Comparison of ENCODE assay signal across 9 cellular contexts in genomic region chr17:7557825-7558543, GRCh38. TPM values are rescaled to one million over a fixed set of nuclear protein-coding genes. Genes with fewer than 3 reads are reported as not detected.
A peak's percentile ranks its signal among the peaks of the same experiment; 100 is the strongest.
DNase-seq lines count a peak whose midpoint lies in the region; ATAC-seq and TF ChIP-seq lines count a peak whose summit lies in the region.
"Had no signal": no experiment of that assay in that cellular context is flagged by ENCODE, and none has a peak within 500 bp of the region (broad histone marks: within the 10 kb centered on the region; RNA-seq: fewer than 3 reads in every experiment).

No MANE protein-coding gene starts in this region.

- H3K79me2 ChIP-seq in OCI-LY1 (ENCODE audit: insufficient read depth, low read length): peaks cover 7% of the 10 kb centered on the region; the same call in 1 of the 2 replicates

- H3K4me1 Mint-ChIP-seq in chondrocyte (ENCODE audit: low read depth): peaks cover 32% of the 10 kb centered on the region
- H3K4me1 Mint-ChIP-seq in stimulated activated naive CD8-positive, alpha-beta T cell treated with anti-CD3 and anti-CD28 coated beads, Interleukin-15, Interleukin-2, amounts not matched to agents 100 ng/mL and 50 ng/mL, for 24 hours (ENCODE audit: low read depth): peaks cover 58% of the 10 kb centered on the region

- H3K27ac ChIP-seq in OCI-LY1 (ENCODE audit: low read depth, low read length, poor library complexity, severe bottlenecking): no peak overlapping the region

- H3K9ac ChIP-seq in OCI-LY1 (ENCODE audit: low read length): peak overlapping the region; percentile 19; the same call in 1 of the 2 replicates

- no peaks in the 10 kb centered on the region for H3K9me3 ChIP-seq in OCI-LY1 (ENCODE audit: low read length)

- DNase-seq in Ammon's horn (ENCODE audit: low spot score) (peak; percentile 88), chondrocyte (ENCODE audit: low spot score) (no peak), left colon (peak; percentile 91 to 97), middle frontal gyrus (ENCODE audit: extremely low spot score, low spot score) (no peak)
- no peak for DNase-seq in stimulated activated CD4-positive, alpha-beta T cell treated with anti-CD3 and anti-CD28 coated beads, Interleukin-12 subunit alpha, Interleukin-12 subunit beta, amount 100 ng/mL, for 4 hours

- no peaks in the 10 kb centered on the region for H3F3A ChIP-seq in OCI-LY1 (ENCODE audit: insufficient read depth, low read length)

- no peaks in the 10 kb centered on the region for H3K36me3 ChIP-seq in OCI-LY1 (ENCODE audit: insufficient read depth, low read length)

- peaks cover 8% of the 10 kb centered on the region; the same call in 1 of the 2 replicates for H3K27me3 ChIP-seq in OCI-LY1 (ENCODE audit: insufficient read depth, low read length)

- TF ChIP-seq CTCF in OCI-LY1 (IDR thresholded peaks at IDR 0.05; ENCODE audit: low read length) (no peak), chondrocyte (IDR thresholded peaks at IDR 0.05) (no peak)

- no peaks in the 10 kb centered on the region for H4K20me1 ChIP-seq in OCI-LY1 (ENCODE audit: insufficient read depth, low read length)

- peak; percentile 67 for ATAC-seq in left colon

- H3K4me1 ChIP-seq in OCI-LY1 (ENCODE audit: insufficient read depth, low read length, severe bottlenecking): peaks cover 28% of the 10 kb centered on the region

- H3K9me3 Mint-ChIP-seq in chondrocyte (ENCODE audit: low read depth): no peaks in the 10 kb centered on the region
- H3K9me3 Mint-ChIP-seq in stimulated activated naive CD8-positive, alpha-beta T cell treated with anti-CD3 and anti-CD28 coated beads, Interleukin-15, Interleukin-2, amounts not matched to agents 100 ng/mL and 50 ng/mL, for 24 hours: no peaks in the 10 kb centered on the region

- H2AFZ ChIP-seq in OCI-LY1 (ENCODE audit: low read length): no peak overlapping the region

- intact Hi-C loops in left colon (cut with DNase I, micrococcal nuclease): no loop called here

- peak overlapping the region; percentile 24; the same call in 1 of the 2 replicates for H3K4me2 ChIP-seq in OCI-LY1 (ENCODE audit: low read length)

- peaks cover 2% of the 10 kb centered on the region for H3K36me3 Mint-ChIP-seq in chondrocyte (ENCODE audit: low read depth)
- peaks cover 5% of the 10 kb centered on the region for H3K36me3 Mint-ChIP-seq in stimulated activated naive CD8-positive, alpha-beta T cell treated with anti-CD3 and anti-CD28 coated beads, Interleukin-15, Interleukin-2, amounts not matched to agents 100 ng/mL and 50 ng/mL, for 24 hours (ENCODE audit: low read depth)

- peak; percentile 79 for TF ChIP-seq POLR2A in GM18526 (IDR thresholded peaks at IDR 0.05; ENCODE audit: extremely low read depth, insufficient read length)

- H3K4me3 Mint-ChIP-seq in chondrocyte (ENCODE audit: unreplicated experiment): peak overlapping the region; percentile 35
- H3K4me3 Mint-ChIP-seq in stimulated activated naive CD8-positive, alpha-beta T cell treated with anti-CD3 and anti-CD28 coated beads, Interleukin-15, Interleukin-2, amounts not matched to agents 100 ng/mL and 50 ng/mL, for 24 hours: peak overlapping the region; percentile 78

- H3K27ac Mint-ChIP-seq in chondrocyte (ENCODE audit: unreplicated experiment): peak overlapping the region; percentile 92
- peak overlapping the region; percentile 85 for H3K27ac Mint-ChIP-seq in stimulated activated naive CD8-positive, alpha-beta T cell treated with anti-CD3 and anti-CD28 coated beads, Interleukin-15, Interleukin-2, amounts not matched to agents 100 ng/mL and 50 ng/mL, for 24 hours

- peak overlapping the region; percentile 7 for H3K4me3 ChIP-seq in OCI-LY1 (ENCODE audit: low read depth, low read length, poor library complexity, severe bottlenecking)

- H3K9me2 ChIP-seq in OCI-LY1 (ENCODE audit: low read depth, low read length): no peaks in the 10 kb centered on the region

- H3K27me3 Mint-ChIP-seq in chondrocyte (ENCODE audit: low read depth): no peaks in the 10 kb centered on the region
- no peaks in the 10 kb centered on the region for H3K27me3 Mint-ChIP-seq in stimulated activated naive CD8-positive, alpha-beta T cell treated with anti-CD3 and anti-CD28 coated beads, Interleukin-15, Interleukin-2, amounts not matched to agents 100 ng/mL and 50 ng/mL, for 24 hours

RNA-seq across cellular contexts. Expression of gene TNFSF13, which starts 0.6 kb away (rescaled TPM):
- total RNA-seq in chondrocyte (0.48 to 1.9 TPM (median 1.7 TPM) in 3 replicates), left colon (100 to 1,000 TPM in 1 of 2 donors, 10 to 100 TPM in 1; 77.2 to 121 TPM)
- total RNA-seq: LHCN-M2 had no signal

RNA-seq across cellular contexts. Expression of gene SENP3, which starts 3.7 kb away (rescaled TPM):
- total RNA-seq in chondrocyte: 45.3 to 57.8 TPM (median 49.4 TPM) in 3 replicates
- total RNA-seq in left colon: 10 to 100 TPM; 30.9 to 34.1 TPM

RNA-seq across cellular contexts. Expression of gene TNFSF12, which starts 9.1 kb away (rescaled TPM):
- 12.1 to 23.3 TPM (median 23.0 TPM) in 3 replicates for total RNA-seq in chondrocyte
- 10 to 100 TPM in 1 of 2 donors, 1 to 10 TPM in 1; 9.8 to 17.3 TPM for total RNA-seq in left colon

RNA-seq across cellular contexts. Expression of gene CD68, which starts 21.5 kb away (rescaled TPM):
- total RNA-seq in chondrocyte (1.2 to 3.3 TPM (median 2.6 TPM) in 3 replicates), left colon (10 to 100 TPM; 35.0 to 74.0 TPM)

RNA-seq across cellular contexts. Expression of gene MPDU1, which starts 25.7 kb away (rescaled TPM):
- total RNA-seq in chondrocyte (33.1 to 47.8 TPM (median 35.9 TPM) in 3 replicates), left colon (10 to 100 TPM; 79.2 to 89.6 TPM)

Comparison
In these comparisons a context has a peak if more than half of its experiments do, and no peak if none do; other contexts are left out.
1. DNase-seq: peak in Ammon's horn (single experiment) and left colon (2 of 2); none in chondrocyte (single experiment), middle frontal gyrus (single experiment) and stimulated activated CD4-positive, alpha-beta T cell treated with anti-CD3 and anti-CD28 coated beads, Interleukin-12 subunit alpha, Interleukin-12 subunit beta, amount 100 ng/mL, for 4 hours (single experiment).
2. RNA of gene TNFSF13, which starts 0.6 kb away (total RNA-seq): 77.2 to 121 TPM in left colon; 0.48 to 1.9 TPM in chondrocyte; every median in the first group is over 10 times any median in the second.